8 cellular contexts compared by ENCODE assay signal in the genomic region with DNA sequence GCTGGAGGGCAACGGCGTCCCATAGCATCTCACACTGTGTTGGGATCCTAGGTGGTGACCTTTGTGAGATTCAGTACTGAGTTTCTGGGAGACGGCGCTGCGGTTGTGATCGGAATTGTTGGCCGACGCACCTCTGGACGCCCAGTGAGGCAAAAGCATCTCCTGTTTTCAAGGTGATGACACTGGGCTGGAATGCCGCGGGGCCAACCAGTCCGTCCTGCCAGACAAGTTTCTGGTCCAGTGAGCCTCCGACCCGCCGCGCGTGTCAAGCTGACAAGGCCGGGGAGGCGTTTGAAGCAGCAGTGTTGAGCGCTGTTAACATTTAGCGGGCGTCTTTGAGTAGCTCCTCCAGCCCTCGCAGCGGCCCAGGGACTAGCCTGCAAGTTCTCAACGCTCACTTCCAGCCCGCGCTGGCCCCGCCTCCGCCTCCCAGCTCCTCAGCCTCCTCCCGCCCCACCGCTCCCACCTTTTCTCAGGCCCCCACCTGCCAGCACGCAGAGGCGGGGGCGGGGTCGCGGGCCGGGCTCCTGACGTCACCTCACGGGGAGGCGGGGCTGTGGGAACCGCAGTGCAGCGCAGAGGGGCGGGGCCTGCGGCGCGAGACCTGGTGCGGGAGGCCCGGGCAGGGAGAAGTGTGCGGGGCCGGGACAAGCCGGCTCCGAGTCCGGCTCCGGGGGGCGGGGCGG. TPM values are rescaled to one million over a fixed set of nuclear protein-coding genes. Genes with fewer than 3 reads are reported as not detected.
A peak's percentile ranks its signal among the peaks of the same experiment; 100 is the strongest.
DNase-seq lines count a peak whose midpoint lies in the region; ATAC-seq and TF ChIP-seq lines count a peak whose summit lies in the region.

No MANE protein-coding gene starts in this region.

- H3K27me3 ChIP-seq in left lung = peaks cover 4 to 73% of the 10 kb centered on the region in 2 donors

- intact Hi-C loops in left lung (cut with DNase I) = loop anchor here in 1 of 2 donors (10.0 kb wide), 1 partner anchor 392 kb away; no protein-coding TSS in a partner anchor

- ATAC-seq in GM18868 (IDR thresholded peaks at IDR 0.05; ENCODE audit: unreplicated experiment) (peak; percentile 78), HG03175 (IDR thresholded peaks at IDR 0.05; ENCODE audit: unreplicated experiment) (peak; percentile 78), left lung (peak; percentile 89)

- H3K36me3 Mint-ChIP-seq in activated CD4-positive, alpha-beta T cell treated with anti-CD3 and anti-CD28 coated beads, Interleukin-2, amount 10 ng/mL, durations not matched to agents 7 days and 5 days (ENCODE audit: low read depth) = no peaks in the 10 kb centered on the region

- H3K4me1 Mint-ChIP-seq in activated CD4-positive, alpha-beta T cell treated with anti-CD3 and anti-CD28 coated beads, Interleukin-2, amount 10 ng/mL, durations not matched to agents 7 days and 5 days = peaks cover 15% of the 10 kb centered on the region

- peak overlapping the region; percentile 62 for H3K4me3 Mint-ChIP-seq in activated CD4-positive, alpha-beta T cell treated with anti-CD3 and anti-CD28 coated beads, Interleukin-2, amount 10 ng/mL, durations not matched to agents 7 days and 5 days

- H3K27me3 Mint-ChIP-seq in activated CD4-positive, alpha-beta T cell treated with anti-CD3 and anti-CD28 coated beads, Interleukin-2, amount 10 ng/mL, durations not matched to agents 7 days and 5 days = peaks cover 46% of the 10 kb centered on the region

- peaks cover 0 to 9% of the 10 kb centered on the region in 2 donors for H3K4me1 ChIP-seq in left lung

- H3K36me3 ChIP-seq in left lung = no peaks in the 10 kb centered on the region

- H3K9me3 ChIP-seq in left lung = no peaks in the 10 kb centered on the region

- no peaks in the 10 kb centered on the region for H3K9me3 Mint-ChIP-seq in activated CD4-positive, alpha-beta T cell treated with anti-CD3 and anti-CD28 coated beads, Interleukin-2, amount 10 ng/mL, durations not matched to agents 7 days and 5 days

- no peak overlapping the region for H3K27ac Mint-ChIP-seq in activated CD4-positive, alpha-beta T cell treated with anti-CD3 and anti-CD28 coated beads, Interleukin-2, amount 10 ng/mL, durations not matched to agents 7 days and 5 days

- TF ChIP-seq CTCF in coronary artery (IDR thresholded peaks at IDR 0.05) (no peak), left lung (IDR thresholded peaks at IDR 0.05) (no peak)

- POLR2A ChIA-PET in activated CD4-positive, alpha-beta T cell treated with anti-CD3 and anti-CD28 coated beads, Interleukin-2, amount 10 ng/mL, durations not matched to agents 7 days and 5 days (lab: Charles Lee) = no interaction called here

- DNase-seq in 8988T (peak; percentile 52), NCI-H510A (lab: John Stamatoyannopoulos, UW) (peak; percentile 93), coronary artery (ENCODE audit: low spot score) (peak; percentile 76), left lung (peak; percentile 93 to 97)
- DNase-seq in activated CD4-positive, alpha-beta T cell treated with anti-CD3 and anti-CD28 coated beads, Interleukin-2, amount 10 ng/mL, durations not matched to agents 7 days and 5 days = peak; percentile 83
- peak; percentile 88 to 89 for DNase-seq in stimulated activated CD4-positive, alpha-beta T cell treated with anti-CD3 and anti-CD28 coated beads, Interleukin-2, amount 100 ng/mL, for 24 hours

- H3K27ac ChIP-seq in coronary artery (no peak overlapping the region), left lung (peak overlapping the region; percentile 82 to 88)

- peak overlapping the region; percentile 78 for H3K4me3 ChIP-seq in coronary artery
- peak overlapping the region; percentile 83 to 85 for H3K4me3 ChIP-seq in left lung

- CTCF ChIA-PET in activated CD4-positive, alpha-beta T cell treated with anti-CD3 and anti-CD28 coated beads, Interleukin-2, amount 10 ng/mL, durations not matched to agents 7 days and 5 days (lab: Charles Lee) = interaction anchor here (0.6 to 0.8 kb wide), 2 partner anchors 18 to 1913 kb away, joined by 3 read pairs; no protein-coding TSS in a partner anchor

RNA-seq across cellular contexts. Expression of gene CDS1, which starts 0.5 kb away (rescaled TPM):
- total RNA-seq in activated CD4-positive, alpha-beta T cell treated with anti-CD3 and anti-CD28 coated beads, Interleukin-2, amount 10 ng/mL, durations not matched to agents 7 days and 5 days = under 1 TPM in 1 of 2 experiments, not detected in 1; 0.22 TPM
- 10 to 100 TPM; 22.4 to 25.7 TPM for total RNA-seq in left lung

Comparison
In these comparisons a context has a peak if more than half of its experiments do, and no peak if none do; other contexts are left out.
1. H3K27ac ChIP-seq: peak in left lung (2 of 2); none in coronary artery (0 of 2).
2. RNA of gene CDS1, which starts 0.5 kb away (total RNA-seq): 22.4 to 25.7 TPM in left lung; 0.22 TPM in activated CD4-positive, alpha-beta T cell treated with anti-CD3 and anti-CD28 coated beads, Interleukin-2, amount 10 ng/mL, durations not matched to agents 7 days and 5 days; every median in the first group is over 10 times any median in the second.
3. Peak in every context shown above with its lines, with median percentiles within 50 percentile points of each other: DNase-seq and ATAC-seq.